In genomic region chr17:35537569-35538209, GRCh38 we compare ENCODE assay signal across 10 cellular contexts. TPM values are rescaled to one million over a fixed set of nuclear protein-coding genes. Genes with fewer than 3 reads are reported as not detected.
DNase-seq lines count a peak whose midpoint lies in the region; ATAC-seq and TF ChIP-seq lines count a peak whose summit lies in the region.
"Had no signal": no experiment of that assay in that cellular context is flagged by ENCODE, and none has a peak within 500 bp of the region (broad histone marks: within the 10 kb centered on the region; RNA-seq: fewer than 3 reads in every experiment).

Gene SLFN12L (minus strand): TSS chr17:35537678. CDS start chr17:35522364, 15,314 bp downstream.

- H3K79me2 ChIP-seq in mesendoderm (ENCODE audit: control insufficient read depth, insufficient read depth, low read length), result no peaks in the 10 kb centered on the region

- H2BK5ac ChIP-seq in mesendoderm (ENCODE audit: low read length), result no peak within 1 kb of the TSS

- no peak within 1 kb of the TSS for H2BK120ac ChIP-seq in mesendoderm (ENCODE audit: low read depth, low read length)

- no peak within 1 kb of the TSS for H3K4me2 ChIP-seq in mesendoderm (ENCODE audit: low read length)

- H3K79me1 ChIP-seq in mesendoderm (ENCODE audit: low read length), result no peaks in the 10 kb centered on the region

- H3K27ac ChIP-seq in urinary bladder (ENCODE audit: low read depth), result peak within 1 kb of the TSS; percentile 64
- H3K27ac ChIP-seq in mesendoderm (ENCODE audit: low read depth, low read length), result no peak within 1 kb of the TSS

- no peak within 1 kb of the TSS for H2BK15ac ChIP-seq in mesendoderm (replicated peaks; ENCODE audit: low read depth)

- H3K36me3 Mint-ChIP-seq in activated naive CD4-positive, alpha-beta T cell treated with anti-CD3 and anti-CD28 coated beads for 36 hours (ENCODE audit: low read depth), result peaks cover 28% of the 10 kb centered on the region
- peaks cover 30% of the 10 kb centered on the region for H3K36me3 Mint-ChIP-seq in activated CD8-positive, alpha-beta T cell treated with anti-CD3 and anti-CD28 coated beads for 36 hours (ENCODE audit: low read depth)
- H3K36me3 Mint-ChIP-seq in immature natural killer cell (peaks cover 12 to 15% (median 14%) of the 10 kb centered on the region in 3 donors), mesothelial cell of epicardium (no peaks in the 10 kb centered on the region)

- H3K4ac ChIP-seq in mesendoderm (ENCODE audit: low read depth, low read length), result no peak within 1 kb of the TSS

- H3K4me3 ChIP-seq in urinary bladder (ENCODE audit: low read depth, low read length), result peak within 1 kb of the TSS; percentile 20
- H3K4me3 ChIP-seq in mesendoderm (ENCODE audit: low read length), result no peak within 1 kb of the TSS

- H3K36me3 ChIP-seq in urinary bladder (ENCODE audit: insufficient read depth), result no peaks in the 10 kb centered on the region
- no peaks in the 10 kb centered on the region for H3K36me3 ChIP-seq in mesendoderm (ENCODE audit: control insufficient read depth, insufficient read depth, low read length)

- TF ChIP-seq CTCF in activated CD8-positive, alpha-beta T cell treated with anti-CD3 and anti-CD28 coated beads for 36 hours (IDR thresholded peaks at IDR 0.05), result no peak
- no peak for TF ChIP-seq CTCF in mesothelial cell of epicardium (IDR thresholded peaks at IDR 0.05; ENCODE audit: unreplicated experiment)

- ATAC-seq in activated CD8-positive, alpha-beta T cell treated with anti-CD3 and anti-CD28 coated beads for 36 hours, result peak; percentile 54
- no peak for ATAC-seq in HG02610 (IDR thresholded peaks at IDR 0.05; ENCODE audit: unreplicated experiment)

- intact Hi-C loops in activated naive CD4-positive, alpha-beta T cell treated with anti-CD3 and anti-CD28 coated beads for 36 hours (cut with micrococcal nuclease), result loop anchor here (1.0 to 10.0 kb wide), 11 partner anchors 41 to 543 kb away; partner anchors contain the start of genes AP2B1, NLE1, PEX12 and RFFL
- intact Hi-C loops in activated CD8-positive, alpha-beta T cell treated with anti-CD3 and anti-CD28 coated beads for 36 hours (cut with micrococcal nuclease), result loop anchor here (2.0 to 10.0 kb wide), 5 partner anchors 50 to 367 kb away; partner anchors contain the start of genes AP2B1 and SLFN5

- H3K9ac ChIP-seq in mesendoderm (ENCODE audit: low read length), result no peak within 1 kb of the TSS

- no peak within 1 kb of the TSS for H3K56ac ChIP-seq in mesendoderm (ENCODE audit: low read length)

- 45% methylated on average over 2 of the region's 2 CpGs for WGBS in urinary bladder
- no CpG with 5 or more reads among the region's 2 CpGs for WGBS in mesendoderm (ENCODE audit: extremely low coverage, insufficient coverage, low lambda C conversion rate)

- no peak within 1 kb of the TSS for H3K23ac ChIP-seq in mesendoderm (ENCODE audit: low read length)

- no peaks in the 10 kb centered on the region for H3K9me3 Mint-ChIP-seq in activated naive CD4-positive, alpha-beta T cell treated with anti-CD3 and anti-CD28 coated beads for 36 hours
- no peaks in the 10 kb centered on the region for H3K9me3 Mint-ChIP-seq in activated CD8-positive, alpha-beta T cell treated with anti-CD3 and anti-CD28 coated beads for 36 hours
- no peaks in the 10 kb centered on the region for H3K9me3 Mint-ChIP-seq in immature natural killer cell
- no peaks in the 10 kb centered on the region for H3K9me3 Mint-ChIP-seq in mesothelial cell of epicardium

- H3K18ac ChIP-seq in mesendoderm (ENCODE audit: low read length), result no peak within 1 kb of the TSS

- no peak within 1 kb of the TSS for H2AK5ac ChIP-seq in mesendoderm (ENCODE audit: low read length)

- POLR2A ChIA-PET in activated CD8-positive, alpha-beta T cell treated with anti-CD3 and anti-CD28 coated beads for 36 hours (lab: Charles Lee), result interaction anchor here (0.6 to 6.7 kb wide), 31 partner anchors 9 to 394 kb away, joined by 3 to 66 read pairs (median 4); partner anchors contain the start of genes SLFN11, SLFN13 and SLFN5

- H3K27me3 Mint-ChIP-seq in activated naive CD4-positive, alpha-beta T cell treated with anti-CD3 and anti-CD28 coated beads for 36 hours (ENCODE audit: low read depth), result no peaks in the 10 kb centered on the region
- H3K27me3 Mint-ChIP-seq in activated CD8-positive, alpha-beta T cell treated with anti-CD3 and anti-CD28 coated beads for 36 hours, result no peaks in the 10 kb centered on the region
- H3K27me3 Mint-ChIP-seq in immature natural killer cell (ENCODE audit: low read depth in 3 of 3) (peaks cover 2 to 13% (median 11%) of the 10 kb centered on the region in 3 donors), mesothelial cell of epicardium (ENCODE audit: low read depth) (peaks cover 17% of the 10 kb centered on the region)

- H3K27me3 ChIP-seq in mesendoderm (ENCODE audit: insufficient read depth, low read length, poor library complexity), result no peaks in the 10 kb centered on the region

- peak; percentile 54 for DNase-seq in activated naive CD4-positive, alpha-beta T cell treated with anti-CD3 and anti-CD28 coated beads for 36 hours
- no peak for DNase-seq in activated naive CD4-positive, alpha-beta T cell (lab: John Stamatoyannopoulos, UW)
- DNase-seq in activated CD8-positive, alpha-beta T cell treated with anti-CD3 and anti-CD28 coated beads for 36 hours, result peak; percentile 60
- peak; percentile 46 to 54 (median 52) for DNase-seq in immature natural killer cell
- no peak for DNase-seq in mesothelial cell of epicardium (ENCODE audit: low spot score in 2 of 2, unreplicated experiment in 2 of 2)
- DNase-seq in mesendoderm, result no peak
- DNase-seq: hypothalamus had no signal

- no peak within 1 kb of the TSS for H4K5ac ChIP-seq in mesendoderm (ENCODE audit: low read length)

- H3K27ac Mint-ChIP-seq in activated naive CD4-positive, alpha-beta T cell treated with anti-CD3 and anti-CD28 coated beads for 36 hours, result peak within 1 kb of the TSS; percentile 98
- H3K27ac Mint-ChIP-seq in activated CD8-positive, alpha-beta T cell treated with anti-CD3 and anti-CD28 coated beads for 36 hours, result peak within 1 kb of the TSS; percentile 97
- H3K27ac Mint-ChIP-seq in immature natural killer cell (peak within 1 kb of the TSS; percentile 91 to 99 (median 97)), mesothelial cell of epicardium (no peak within 1 kb of the TSS)

- peaks cover 47% of the 10 kb centered on the region for H3K4me1 Mint-ChIP-seq in activated naive CD4-positive, alpha-beta T cell treated with anti-CD3 and anti-CD28 coated beads for 36 hours (ENCODE audit: low read depth)
- H3K4me1 Mint-ChIP-seq in activated CD8-positive, alpha-beta T cell treated with anti-CD3 and anti-CD28 coated beads for 36 hours (ENCODE audit: low read depth), result peaks cover 37% of the 10 kb centered on the region
- H3K4me1 Mint-ChIP-seq in immature natural killer cell (peaks cover 70 to 75% of the 10 kb centered on the region in 2 donors), mesothelial cell of epicardium (peaks cover 15% of the 10 kb centered on the region)

- H3K4me1 ChIP-seq in urinary bladder (ENCODE audit: insufficient read depth) (no peaks in the 10 kb centered on the region), mesendoderm (ENCODE audit: control insufficient read depth, low read depth, low read length) (no peaks in the 10 kb centered on the region)

- no peak within 1 kb of the TSS for H4K8ac ChIP-seq in mesendoderm (ENCODE audit: low read depth, low read length)

- CTCF ChIA-PET in activated naive CD4-positive, alpha-beta T cell treated with anti-CD3 and anti-CD28 coated beads for 36 hours (lab: Charles Lee), result interaction anchor here (0.5 to 7.4 kb wide), 16 partner anchors 15 to 448 kb away, joined by 3 to 118 read pairs (median 4); partner anchors contain the start of genes AP2B1 and TAF15
- CTCF ChIA-PET in activated CD8-positive, alpha-beta T cell treated with anti-CD3 and anti-CD28 coated beads for 36 hours (lab: Charles Lee), result interaction anchor here (0.7 to 7.6 kb wide), 23 partner anchors 17 to 367 kb away, joined by 3 to 77 read pairs (median 4); partner anchors contain the start of genes PEX12, SLFN11, SLFN13 and SLFN5

- H3K4me3 Mint-ChIP-seq in activated naive CD4-positive, alpha-beta T cell treated with anti-CD3 and anti-CD28 coated beads for 36 hours, result peak within 1 kb of the TSS; percentile 92
- H3K4me3 Mint-ChIP-seq in activated CD8-positive, alpha-beta T cell treated with anti-CD3 and anti-CD28 coated beads for 36 hours, result peak within 1 kb of the TSS; percentile 76
- H3K4me3 Mint-ChIP-seq in immature natural killer cell (peak within 1 kb of the TSS; percentile 85 to 98 (median 93)), mesothelial cell of epicardium (no peak within 1 kb of the TSS)

RNA-seq across cellular contexts. Expression of gene SLFN12L, which starts in this region (rescaled TPM):
- 10 to 100 TPM; 23.5 to 25.2 TPM for total RNA-seq in activated naive CD4-positive, alpha-beta T cell treated with anti-CD3 and anti-CD28 coated beads for 36 hours
- 10 to 100 TPM; 41.7 to 42.5 TPM for total RNA-seq in activated CD8-positive, alpha-beta T cell treated with anti-CD3 and anti-CD28 coated beads for 36 hours
- 10 to 100 TPM; 14.8 to 28.8 (median 27.4) TPM for polyA plus RNA-seq in immature natural killer cell
- 3.6 TPM for total RNA-seq in urinary bladder
- 0.30 TPM for polyA plus RNA-seq in urinary bladder
- 0.09 to 0.18 TPM (median 0.09 TPM) in 3 replicates for total RNA-seq in mesothelial cell of epicardium
- polyA plus RNA-seq in mesendoderm (2013, experiment 1 of 2), result not detected
- polyA plus RNA-seq in mesendoderm (2013, experiment 2 of 2), result not detected
- total RNA-seq: HT-29 had no signal

Comparison
In these comparisons a context has a peak if more than half of its experiments do, and no peak if none do; other contexts are left out.
1. RNA of gene SLFN12L (polyA plus RNA-seq): 14.8 to 28.8 TPM in immature natural killer cell; 0.30 TPM in urinary bladder (single experiment); every median in the first group is over 10 times any median in the second.
2. DNase-seq: peak in activated naive CD4-positive, alpha-beta T cell treated with anti-CD3 and anti-CD28 coated beads for 36 hours (single experiment), activated CD8-positive, alpha-beta T cell treated with anti-CD3 and anti-CD28 coated beads for 36 hours (single experiment) and immature natural killer cell (3 of 3); none in activated naive CD4-positive, alpha-beta T cell (0 of 4), mesothelial cell of epicardium (0 of 2) and mesendoderm (single experiment).